ENCODE assay signal across 3 cellular contexts in the genomic region with DNA sequence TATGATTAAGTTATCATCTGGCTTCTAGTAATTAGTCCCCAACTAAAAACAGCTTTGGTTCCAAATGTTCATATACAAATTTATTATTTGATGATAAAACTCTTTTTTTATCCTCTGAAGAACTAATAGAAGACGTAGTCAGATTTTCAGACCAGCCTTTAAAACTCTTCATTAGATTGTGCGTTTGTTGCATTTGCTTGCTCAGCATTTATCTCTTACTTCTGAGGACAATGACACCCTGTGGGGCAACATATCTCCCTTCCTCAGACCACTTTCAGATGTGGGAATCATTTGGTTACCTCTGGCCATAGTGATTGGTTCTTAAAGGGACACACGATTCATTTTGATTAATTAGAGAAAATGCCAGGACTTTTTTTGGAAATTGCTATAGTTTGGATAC.
A peak's percentile ranks its signal among the peaks of the same experiment; 100 is the strongest.
TF ChIP-seq lines count a peak whose summit lies in the region.

No MANE protein-coding gene starts in this region.

TF ChIP-seq in A549, 52 proteins besides CTCF, POLR2A, EP300 and RAD21:
- TF ChIP-seq JUN (IDR thresholded peaks at IDR 0.05) (no peak), MAFK (IDR thresholded peaks at IDR 0.05; ENCODE audit: partially characterized antibody) (peak; percentile 84)
TF ChIP-seq in A549: peak in this region for 1.

TF ChIP-seq in IMR-90, 13 proteins besides CTCF, POLR2A, EP300 and RAD21:
- TF ChIP-seq CHD1 (IDR thresholded peaks at IDR 0.05; ENCODE audit: low read depth, low read length): no peak
- no peak for TF ChIP-seq SMC3 (IDR thresholded peaks at IDR 0.05; ENCODE audit: low read depth, low read length)
- peak; percentile 85 for TF ChIP-seq MAFK (IDR thresholded peaks at IDR 0.05; ENCODE audit: low read depth, low read length)
- no peak for TF ChIP-seq CEBPB (IDR thresholded peaks at IDR 0.05; ENCODE audit: low read depth, low read length)
- TF ChIP-seq, protein P1, sequence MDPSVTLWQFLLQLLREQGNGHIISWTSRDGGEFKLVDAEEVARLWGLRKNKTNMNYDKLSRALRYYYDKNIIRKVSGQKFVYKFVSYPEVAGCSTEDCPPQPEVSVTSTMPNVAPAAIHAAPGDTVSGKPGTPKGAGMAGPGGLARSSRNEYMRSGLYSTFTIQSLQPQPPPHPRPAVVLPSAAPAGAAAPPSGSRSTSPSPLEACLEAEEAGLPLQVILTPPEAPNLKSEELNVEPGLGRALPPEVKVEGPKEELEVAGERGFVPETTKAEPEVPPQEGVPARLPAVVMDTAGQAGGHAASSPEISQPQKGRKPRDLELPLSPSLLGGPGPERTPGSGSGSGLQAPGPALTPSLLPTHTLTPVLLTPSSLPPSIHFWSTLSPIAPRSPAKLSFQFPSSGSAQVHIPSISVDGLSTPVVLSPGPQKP (IDR thresholded peaks at IDR 0.05; ENCODE audit: borderline replicate concordance, low read depth, low read length): no peak

TF ChIP-seq in H1, 55 proteins besides CTCF, POLR2A, EP300 and RAD21:
- peak; percentile 66 for TF ChIP-seq MAFK (IDR thresholded peaks at IDR 0.05; ENCODE audit: low read depth, low read length)
- no peak for TF ChIP-seq TEAD4 (IDR thresholded peaks at IDR 0.05; ENCODE audit: low read depth, low read length)
